Comparison of ENCODE assay signal across 1 cellular context in the genomic region with DNA sequence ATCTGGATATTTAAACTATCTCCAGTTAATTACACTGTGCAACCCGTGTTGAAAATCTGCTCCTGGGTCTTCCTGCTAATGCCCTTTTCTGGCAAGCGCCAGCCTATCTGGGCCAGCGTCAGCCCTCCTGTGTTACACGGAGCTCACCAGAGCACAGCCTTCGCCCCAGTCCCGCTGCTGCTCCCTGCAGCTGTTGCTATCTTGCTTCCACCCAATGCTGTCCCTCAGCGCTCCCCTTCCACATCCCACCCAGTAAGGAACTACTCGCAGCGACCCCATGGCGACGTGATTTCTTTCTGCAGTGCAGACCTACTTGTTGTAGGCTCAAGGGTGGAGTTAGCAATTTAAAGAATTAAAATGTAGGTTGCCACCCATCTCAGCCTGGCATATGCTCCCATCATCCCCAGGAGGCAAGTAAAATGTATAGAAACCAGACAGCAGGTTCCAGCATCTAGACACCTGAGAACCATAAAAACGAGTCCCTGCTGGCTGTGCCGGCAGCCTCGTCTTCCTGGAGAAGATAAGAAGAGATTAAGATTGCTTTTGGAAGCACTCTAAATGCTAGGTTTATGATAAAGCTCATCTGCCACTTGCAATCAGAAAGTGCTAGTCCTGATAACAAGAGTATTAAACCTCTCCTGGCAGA.
TF ChIP-seq lines count a peak whose summit lies in the region.

No MANE protein-coding gene starts in this region.

TF ChIP-seq in IMR-90, 13 proteins besides CTCF, POLR2A, EP300 and RAD21 (continued from another document):
- TF ChIP-seq NFE2L2 (IDR thresholded peaks at IDR 0.05; ENCODE audit: low read depth, low read length) (no peak), RFX5 (IDR thresholded peaks at IDR 0.05; ENCODE audit: low read depth, low read length) (no peak), MAZ (IDR thresholded peaks at IDR 0.05; ENCODE audit: borderline replicate concordance, low read depth, low read length) (no peak), SMC3 (IDR thresholded peaks at IDR 0.05; ENCODE audit: low read depth, low read length) (no peak), BHLHE40 (IDR thresholded peaks at IDR 0.05; ENCODE audit: low read depth, low read length) (no peak), CHD1 (IDR thresholded peaks at IDR 0.05; ENCODE audit: low read depth, low read length) (no peak), RCOR1 (IDR thresholded peaks at IDR 0.05; ENCODE audit: insufficient replicate concordance, low read length) (no peak), ELK1 (IDR thresholded peaks at IDR 0.05; ENCODE audit: borderline replicate concordance, low read depth, low read length) (no peak), MXI1 (IDR thresholded peaks at IDR 0.05; ENCODE audit: borderline replicate concordance, low read depth, low read length) (no peak), FOS (IDR thresholded peaks at IDR 0.05; ENCODE audit: low read depth, low read length) (no peak), MAFK (IDR thresholded peaks at IDR 0.05; ENCODE audit: low read depth, low read length) (no peak)
- TF ChIP-seq, protein P1, sequence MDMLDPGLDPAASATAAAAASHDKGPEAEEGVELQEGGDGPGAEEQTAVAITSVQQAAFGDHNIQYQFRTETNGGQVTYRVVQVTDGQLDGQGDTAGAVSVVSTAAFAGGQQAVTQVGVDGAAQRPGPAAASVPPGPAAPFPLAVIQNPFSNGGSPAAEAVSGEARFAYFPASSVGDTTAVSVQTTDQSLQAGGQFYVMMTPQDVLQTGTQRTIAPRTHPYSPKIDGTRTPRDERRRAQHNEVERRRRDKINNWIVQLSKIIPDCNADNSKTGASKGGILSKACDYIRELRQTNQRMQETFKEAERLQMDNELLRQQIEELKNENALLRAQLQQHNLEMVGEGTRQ (IDR thresholded peaks at IDR 0.05; ENCODE audit: low read depth, low read length) = no peak
